ENCODE assay signal across 19 cellular contexts in the genomic region with DNA sequence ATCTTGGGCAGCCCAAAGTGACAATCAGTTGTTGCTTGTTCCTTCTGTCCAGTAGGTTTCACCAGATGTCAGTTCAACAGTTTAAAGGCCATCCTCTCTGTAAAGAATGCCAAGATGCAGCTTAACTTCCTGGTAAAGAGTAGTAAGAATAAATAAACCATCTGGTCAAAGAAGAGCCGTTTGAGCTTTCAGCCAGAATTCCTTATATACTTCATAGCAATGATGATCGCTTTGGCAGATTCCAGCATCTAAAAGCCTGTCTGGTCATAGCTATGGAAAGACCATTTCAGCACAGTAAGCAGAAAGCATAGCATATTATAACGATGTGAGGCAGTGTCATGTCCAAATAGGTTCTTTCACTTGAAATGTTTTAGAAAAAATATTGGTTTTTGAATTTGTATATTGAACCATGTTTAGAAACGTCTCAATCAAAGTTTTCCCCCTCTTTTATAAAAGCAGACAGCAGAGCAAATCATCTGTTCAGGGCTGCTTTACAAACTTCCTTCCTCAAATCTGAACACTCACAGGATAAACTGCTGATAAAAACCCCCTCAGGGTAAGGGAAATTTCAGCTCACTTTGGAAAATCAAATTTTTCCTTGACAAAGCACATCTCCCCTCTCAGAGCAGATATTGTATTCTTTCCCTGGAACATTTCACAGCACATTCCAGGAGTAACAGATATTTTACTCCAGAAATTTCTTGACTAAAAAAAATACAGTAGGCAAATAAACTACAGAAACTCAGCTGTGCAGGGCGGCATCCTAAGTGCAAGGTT.
A peak's percentile ranks its signal among the peaks of the same experiment; 100 is the strongest.
DNase-seq lines count a peak whose midpoint lies in the region; ATAC-seq and TF ChIP-seq lines count a peak whose summit lies in the region.
"Had no signal": no experiment of that assay in that cellular context is flagged by ENCODE, and none has a peak within 500 bp of the region (broad histone marks: within the 10 kb centered on the region; RNA-seq: fewer than 3 reads in every experiment).

No MANE protein-coding gene starts in this region.

- peaks cover 11% of the 10 kb centered on the region for H3K9me1 ChIP-seq in IMR-90 (ENCODE audit: insufficient read depth, low read length)

- peak overlapping the region; percentile 23; the same call in 1 of the 2 replicates for H2AK5ac ChIP-seq in IMR-90 (ENCODE audit: low read depth, low read length)

- H2BK20ac ChIP-seq in IMR-90 (ENCODE audit: low read depth, low read length) = no peak overlapping the region

- peaks cover 23% of the 10 kb centered on the region for H3K4me1 ChIP-seq in IMR-90 (ENCODE audit: control insufficient read depth, insufficient read depth, low read length)

- H4K91ac ChIP-seq in IMR-90 (ENCODE audit: insufficient read depth, low read depth, low read length) = peak overlapping the region; percentile 63; the same call in 1 of the 2 replicates

- ATAC-seq in IMR-90 (ENCODE audit: low read depth) = peak; percentile 68
- no peak for ATAC-seq in stimulated activated naive CD8-positive, alpha-beta T cell treated with anti-CD3 and anti-CD28 coated beads, Interleukin-15, Interleukin-2, amounts not matched to agents 100 U/mL and 50 U/mL, for 24 hours
- no peak for ATAC-seq in GM18498 (IDR thresholded peaks at IDR 0.05; ENCODE audit: unreplicated experiment)
- ATAC-seq: Right ventricle myocardium inferior had no signal

- dilution Hi-C loops in IMR-90 (cut with HindIII; ENCODE audit: low sequenced_read_pairs, unreplicated experiment) = no loop called here

- H2BK15ac ChIP-seq in IMR-90 (ENCODE audit: low read depth, low read length) = peak overlapping the region; percentile 24; the same call in 1 of the 3 replicates

- TF ChIP-seq POLR2A in IMR-90 (IDR thresholded peaks at IDR 0.05; ENCODE audit: low read depth, low read length) = no peak

- no peaks in the 10 kb centered on the region for H3K36me3 ChIP-seq in IMR-90 (ENCODE audit: control insufficient read depth, insufficient read depth, low read length)
- H3K36me3 ChIP-seq: SJSA1 had no signal

- CTCF ChIA-PET in IMR-90 (lab: Yijun Ruan, JAX) = interaction anchor here (0.8 to 1.6 kb wide), 3 partner anchors 11 to 102 kb away, joined by 3 to 4 read pairs (median 4); no protein-coding TSS in a partner anchor

- peak overlapping the region; percentile 59; the same call in 1 of the 2 replicates for H3K14ac ChIP-seq in IMR-90 (replicated peaks; ENCODE audit: low read depth, low read length)

- intact Hi-C loops in IMR-90 (cut with micrococcal nuclease) = no loop called here

- peak overlapping the region; percentile 6; the same call in 1 of the 2 replicates for H3K18ac ChIP-seq in IMR-90 (ENCODE audit: low read depth, low read length)

- H4K8ac ChIP-seq in IMR-90 (ENCODE audit: low read depth in 2 of 2, low read length in 2 of 2) = no peak overlapping the region

- no peaks in the 10 kb centered on the region for H4K20me1 ChIP-seq in IMR-90 (ENCODE audit: insufficient read depth, low read length)

- H3K4me3 ChIP-seq in IMR-90 (ENCODE audit: insufficient read depth, low read depth, low read length) (no peak overlapping the region), choroid plexus epithelial cell (ENCODE audit: low read depth, low read length) (no peak overlapping the region)
- H3K4me3 ChIP-seq: SJSA1 had no signal

- no peak overlapping the region for H4K5ac ChIP-seq in IMR-90 (ENCODE audit: low read depth, low read length)

- H3K27me3 ChIP-seq in IMR-90 (ENCODE audit: control insufficient read depth, insufficient read depth, low read length) = no peaks in the 10 kb centered on the region
- H3K27me3 ChIP-seq: SJSA1 had no signal

- H2BK120ac ChIP-seq in IMR-90 (ENCODE audit: low read depth, low read length) = no peak overlapping the region; the same call in 1 of the 2 replicates

- no peaks in the 10 kb centered on the region for H3K9me3 ChIP-seq in IMR-90 (ENCODE audit: control insufficient read depth, insufficient read depth, low read length)
- H3K9me3 ChIP-seq: SJSA1 had no signal

- WGBS in IMR-90 (ENCODE audit: extremely low coverage in 2 of 2, insufficient read length in 1 of 2), 2 experiments = no CpG with 5 or more reads among the region's 5 CpGs

- TF ChIP-seq RAD21 in IMR-90 (IDR thresholded peaks at IDR 0.05; ENCODE audit: low read length) = no peak

- no peak overlapping the region for H2BK5ac ChIP-seq in IMR-90 (ENCODE audit: low read depth, low read length, poor library complexity, severe bottlenecking)

- no peak for TF ChIP-seq CTCF in IMR-90 (conservative IDR thresholded peaks at IDR 0.05; ENCODE audit: low read depth, low read length)
- TF ChIP-seq CTCF in choroid plexus epithelial cell (conservative IDR thresholded peaks at IDR 0.05; ENCODE audit: low read depth, low read length) = no peak

- no peak overlapping the region for H2AK9ac ChIP-seq in IMR-90 (replicated peaks; ENCODE audit: low read depth, low read length, poor library complexity)

- BruUV-seq in IMR-90 (replicated peaks; lab: Mats Ljungman, UMichigan) = no TSS peak

- POLR2A ChIA-PET in IMR-90 (lab: Charles Lee; ENCODE audit: unreplicated experiment) = no interaction called here

- no peak overlapping the region for H3K23ac ChIP-seq in IMR-90 (ENCODE audit: low read depth, low read length)

- H3K4ac ChIP-seq in IMR-90 (ENCODE audit: low read depth, low read length) = peak overlapping the region; percentile 63

- no peak overlapping the region for H3K9ac ChIP-seq in IMR-90 (ENCODE audit: low read depth, low read length)

- H3K27ac ChIP-seq in IMR-90 (ENCODE audit: insufficient read depth, low read length) = no peak overlapping the region
- H3K27ac ChIP-seq: SJSA1 had no signal

- peak; percentile 53 for DNase-seq in EH (ENCODE audit: low read depth)
- DNase-seq in IMR-90 = peak; percentile 50
- DNase-seq in choroid plexus epithelial cell (ENCODE audit: low read depth) = peak; percentile 47
- DNase-seq in iris pigment epithelial cell (ENCODE audit: low read depth) = peak; percentile 36
- no peak for DNase-seq in stimulated activated naive CD8-positive, alpha-beta T cell treated with anti-CD3 and anti-CD28 coated beads, Interleukin-15, Interleukin-2, amounts not matched to agents 100 U/mL and 50 U/mL, for 24 hours
- DNase-seq in activated gamma-delta T cell treated with Interleukin-2 at 50 U/mL for 16 hours = no peak
- DNase-seq in G401 (ENCODE audit: low spot score) = no peak
- DNase-seq: CD4-positive, CD25-positive, alpha-beta regulatory T cell; DMS79 treated with DMSO at 0.1 percent for 48 hours; Karpas-422; MV-4-11; NCI-H1694 treated with DMSO at 0.1 percent for 48 hours; NCI-H2081 treated with DMSO at 0.1 percent for 48 hours; NCI-H2171 treated with DMSO at 0.1 percent for 48 hours; NCI-H446; NCI-H526 treated with DMSO at 0.1 percent for 48 hours had no signal

- no peak overlapping the region for H3K4me2 ChIP-seq in IMR-90 (ENCODE audit: low read depth, low read length)

- H3K56ac ChIP-seq in IMR-90 (ENCODE audit: extremely low read depth, insufficient read depth, low read length) = no peak overlapping the region

- in situ Hi-C loops in IMR-90 (cut with MboI; ENCODE audit: low sequenced_read_pairs) (no loop called here), G401 (cut with HindIII; ENCODE audit: low sequenced_read_pairs) (no loop called here)

- no peaks in the 10 kb centered on the region for H3K79me1 ChIP-seq in IMR-90 (ENCODE audit: low read depth in 1 of 2, low read length in 2 of 2)

- no peak overlapping the region for H2AFZ ChIP-seq in IMR-90 (replicated peaks; ENCODE audit: low read length, poor library complexity)

TF ChIP-seq in IMR-90, 13 proteins besides CTCF, POLR2A, EP300 and RAD21:
- TF ChIP-seq, protein P1, sequence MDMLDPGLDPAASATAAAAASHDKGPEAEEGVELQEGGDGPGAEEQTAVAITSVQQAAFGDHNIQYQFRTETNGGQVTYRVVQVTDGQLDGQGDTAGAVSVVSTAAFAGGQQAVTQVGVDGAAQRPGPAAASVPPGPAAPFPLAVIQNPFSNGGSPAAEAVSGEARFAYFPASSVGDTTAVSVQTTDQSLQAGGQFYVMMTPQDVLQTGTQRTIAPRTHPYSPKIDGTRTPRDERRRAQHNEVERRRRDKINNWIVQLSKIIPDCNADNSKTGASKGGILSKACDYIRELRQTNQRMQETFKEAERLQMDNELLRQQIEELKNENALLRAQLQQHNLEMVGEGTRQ (IDR thresholded peaks at IDR 0.05; ENCODE audit: low read depth, low read length) = no peak
- TF ChIP-seq, protein P2, sequence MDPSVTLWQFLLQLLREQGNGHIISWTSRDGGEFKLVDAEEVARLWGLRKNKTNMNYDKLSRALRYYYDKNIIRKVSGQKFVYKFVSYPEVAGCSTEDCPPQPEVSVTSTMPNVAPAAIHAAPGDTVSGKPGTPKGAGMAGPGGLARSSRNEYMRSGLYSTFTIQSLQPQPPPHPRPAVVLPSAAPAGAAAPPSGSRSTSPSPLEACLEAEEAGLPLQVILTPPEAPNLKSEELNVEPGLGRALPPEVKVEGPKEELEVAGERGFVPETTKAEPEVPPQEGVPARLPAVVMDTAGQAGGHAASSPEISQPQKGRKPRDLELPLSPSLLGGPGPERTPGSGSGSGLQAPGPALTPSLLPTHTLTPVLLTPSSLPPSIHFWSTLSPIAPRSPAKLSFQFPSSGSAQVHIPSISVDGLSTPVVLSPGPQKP (IDR thresholded peaks at IDR 0.05; ENCODE audit: borderline replicate concordance, low read depth, low read length) = no peak
- peak; percentile 52 for TF ChIP-seq MAFK (IDR thresholded peaks at IDR 0.05; ENCODE audit: low read depth, low read length)

Comparison
In these comparisons a context has a peak if more than half of its experiments do, and no peak if none do; other contexts are left out.
1. DNase-seq: peak in EH (single experiment), IMR-90 (single experiment), choroid plexus epithelial cell (single experiment) and iris pigment epithelial cell (single experiment); none in stimulated activated naive CD8-positive, alpha-beta T cell treated with anti-CD3 and anti-CD28 coated beads, Interleukin-15, Interleukin-2, amounts not matched to agents 100 U/mL and 50 U/mL, for 24 hours (single experiment), activated gamma-delta T cell treated with Interleukin-2 at 50 U/mL for 16 hours (single experiment) and G401 (single experiment).